20 cellular contexts compared by ENCODE assay signal in genomic region chr2:25445464-25445863, GRCh38.
DNase-seq lines count a peak whose midpoint lies in the region; ATAC-seq, FAIRE-seq and TF ChIP-seq lines count a peak whose summit lies in the region.
"Had no signal": no experiment of that assay in that cellular context is flagged by ENCODE, and none has a peak within 500 bp of the region (broad histone marks: within the 10 kb centered on the region; RNA-seq: fewer than 3 reads in every experiment).

No MANE protein-coding gene starts in this region.

- H3K9me3 Mint-ChIP-seq in GM23338, result no peaks in the 10 kb centered on the region
- no peaks in the 10 kb centered on the region for H3K9me3 Mint-ChIP-seq in astrocyte (ENCODE audit: unreplicated experiment)

- H3K36me3 Mint-ChIP-seq in GM23338 (ENCODE audit: low read depth) (peaks cover 4% of the 10 kb centered on the region; the same call in 1 of the 3 replicates), astrocyte (ENCODE audit: low read depth, unreplicated experiment) (no peaks in the 10 kb centered on the region)

- no peak for TF ChIP-seq POLR2A in transverse colon (IDR thresholded peaks at IDR 0.05)
- no peak for TF ChIP-seq POLR2A in GM18505 (IDR thresholded peaks at IDR 0.05; ENCODE audit: borderline replicate concordance, extremely low read depth, insufficient read depth, insufficient read length)

- no peak for TF ChIP-seq EP300 in transverse colon (IDR thresholded peaks at IDR 0.05; ENCODE audit: low read depth)

- H3K27me3 ChIP-seq in GM23338 (ENCODE audit: insufficient read depth), result no peaks in the 10 kb centered on the region
- H3K27me3 ChIP-seq in astrocyte (ENCODE audit: insufficient read depth, low read length), result no peaks in the 10 kb centered on the region
- no peaks in the 10 kb centered on the region; the same call in 1 of the 2 replicates for H3K27me3 ChIP-seq in iPS DF 6.9 (ENCODE audit: control insufficient read depth, insufficient read depth, low read length)
- H3K27me3 ChIP-seq in transverse colon, result no peaks in the 10 kb centered on the region
- H3K27me3 ChIP-seq: MG63 had no signal

- H3K4me1 ChIP-seq in GM23338 (ENCODE audit: insufficient read depth) (no peaks in the 10 kb centered on the region), astrocyte (ENCODE audit: insufficient read depth, low read length) (no peaks in the 10 kb centered on the region), iPS DF 6.9 (ENCODE audit: control insufficient read depth, insufficient read depth, low read length) (no peaks in the 10 kb centered on the region), transverse colon (no peaks in the 10 kb centered on the region)

- H3K4me1 Mint-ChIP-seq in GM23338, result peaks cover 25% of the 10 kb centered on the region
- H3K4me1 Mint-ChIP-seq in astrocyte (ENCODE audit: low read depth, unreplicated experiment), result no peaks in the 10 kb centered on the region

- H3K4me2 ChIP-seq in GM23338, result no peak overlapping the region
- no peak overlapping the region for H3K4me2 ChIP-seq in astrocyte (ENCODE audit: low read length)

- intact Hi-C loops in transverse colon (cut with DNase I; ENCODE audit: low total_unique reads), result no loop called here

- H3K4me3 Mint-ChIP-seq in GM23338 (no peak overlapping the region), astrocyte (ENCODE audit: unreplicated experiment) (no peak overlapping the region)

- no peaks in the 10 kb centered on the region for H3F3A ChIP-seq in GM23338 (replicated peaks; ENCODE audit: low read depth)

- no peaks in the 10 kb centered on the region for H3K9me3 ChIP-seq in astrocyte (ENCODE audit: insufficient read depth, low read depth, low read length)
- H3K9me3 ChIP-seq in iPS DF 6.9 (ENCODE audit: control insufficient read depth, insufficient read depth, low read length), result no peaks in the 10 kb centered on the region
- H3K9me3 ChIP-seq in transverse colon, result no peaks in the 10 kb centered on the region
- H3K9me3 ChIP-seq: MG63 had no signal

- H4K20me1 ChIP-seq in GM23338 (replicated peaks; ENCODE audit: insufficient read depth), result no peaks in the 10 kb centered on the region
- no peaks in the 10 kb centered on the region for H4K20me1 ChIP-seq in astrocyte (ENCODE audit: insufficient read depth, low read length)

- H3K36me3 ChIP-seq in GM23338 (ENCODE audit: insufficient read depth), result no peaks in the 10 kb centered on the region
- H3K36me3 ChIP-seq in astrocyte (ENCODE audit: insufficient read depth, low read length), result no peaks in the 10 kb centered on the region
- no peaks in the 10 kb centered on the region for H3K36me3 ChIP-seq in iPS DF 6.9 (ENCODE audit: control insufficient read depth, insufficient read depth, low read length)
- H3K36me3 ChIP-seq in transverse colon, result no peaks in the 10 kb centered on the region
- H3K36me3 ChIP-seq: MG63 had no signal

- no peak overlapping the region for H3K9ac ChIP-seq in astrocyte (ENCODE audit: low read length)

- no CpG with 5 or more reads among the region's 8 CpGs for WGBS in iPS DF 6.9 (ENCODE audit: insufficient coverage, insufficient read length)
- 67 to 84% methylated on average over 6 to 8 of the region's 8 CpGs for WGBS in transverse colon (ENCODE audit: low coverage in 1 of 2), 2 donors

- peak overlapping the region; percentile 26; the same call in 1 of the 2 replicates for H3K27ac Mint-ChIP-seq in GM23338
- peak overlapping the region; percentile 19 for H3K27ac Mint-ChIP-seq in astrocyte (ENCODE audit: unreplicated experiment)

- ATAC-seq in GM23338, result peak; percentile 97
- ATAC-seq in GM18505 (IDR thresholded peaks at IDR 0.05; ENCODE audit: unreplicated experiment), result no peak

- H3K4me3 ChIP-seq in GM23338, result no peak overlapping the region
- no peak overlapping the region for H3K4me3 ChIP-seq in astrocyte (ENCODE audit: insufficient read depth, low read depth, low read length)
- H3K4me3 ChIP-seq in iPS DF 6.9 (ENCODE audit: low read length), result no peak overlapping the region
- H3K4me3 ChIP-seq in transverse colon, result no peak overlapping the region
- H3K4me3 ChIP-seq: MG63 had no signal

- H2AFZ ChIP-seq in GM23338 (no peak overlapping the region), astrocyte (ENCODE audit: low read depth, low read length) (no peak overlapping the region)

- FAIRE-seq in astrocyte (lab: Jason Lieb, UNC), result no peak
- peak; percentile 32 for FAIRE-seq in urothelium cell line (lab: Jason Lieb, UNC)

- TF ChIP-seq CTCF in GM23338 (conservative IDR thresholded peaks at IDR 0.05; ENCODE audit: low read depth in 2 of 2), result no peak
- TF ChIP-seq CTCF in astrocyte (IDR thresholded peaks at IDR 0.05; ENCODE audit: insufficient read depth, low read depth, low read length), result no peak
- TF ChIP-seq CTCF in transverse colon (IDR thresholded peaks at IDR 0.05), result no peak

- H3K27me3 Mint-ChIP-seq in GM23338 (ENCODE audit: insufficient read depth, low read depth, poor library complexity) (peaks cover 1% of the 10 kb centered on the region), astrocyte (ENCODE audit: low read depth, unreplicated experiment) (no peaks in the 10 kb centered on the region)

- in situ Hi-C loops in transverse colon (cut with MboI; ENCODE audit: low pct_ligation_motif_present in 1 of 4, low pct_unique_long_range_greater_than_20kb in 1 of 4, low sequenced_read_pairs in 3 of 4), result no loop called here

- no peaks in the 10 kb centered on the region for H3K9me2 ChIP-seq in GM23338 (ENCODE audit: insufficient read depth)

- H3K27ac ChIP-seq in GM23338 (ENCODE audit: low read depth) (peak overlapping the region; percentile 36; the same call in 1 of the 2 replicates), astrocyte (ENCODE audit: low read depth, low read length) (no peak overlapping the region), iPS DF 6.9 (ENCODE audit: low read length) (no peak overlapping the region), transverse colon (no peak overlapping the region)

- DNase-seq in GM23338 (ENCODE audit: low spot score) (peak; percentile 48), astrocyte (ENCODE audit: low read depth) (no peak), iPS DF 6.9 (ENCODE audit: low read depth, low spot score) (peak; percentile 25), urothelium cell line (ENCODE audit: low spot score) (no peak), transverse colon (no peak)
- DNase-seq in activated CD4-positive, CD25-positive, alpha-beta regulatory T cell (lab: John Stamatoyannopoulos, UW), result no peak
- DNase-seq: ACHN, COR-L47, DMS153, GOT3, IMR-90, Karpas-422, MG63, NCI-H1092, NCI-H1694, NCI-H2107, NCI-H226, NCI-H524 treated with DMSO at 0.1 percent for 48 hours, SHP77 had no signal

- H3K79me2 ChIP-seq in GM23338 (replicated peaks; ENCODE audit: insufficient read depth) (no peaks in the 10 kb centered on the region), astrocyte (ENCODE audit: insufficient read depth, low read length) (no peaks in the 10 kb centered on the region)

TF ChIP-seq in GM23338, 12 proteins besides CTCF, POLR2A, EP300 and RAD21:
- TF ChIP-seq, protein P1, sequence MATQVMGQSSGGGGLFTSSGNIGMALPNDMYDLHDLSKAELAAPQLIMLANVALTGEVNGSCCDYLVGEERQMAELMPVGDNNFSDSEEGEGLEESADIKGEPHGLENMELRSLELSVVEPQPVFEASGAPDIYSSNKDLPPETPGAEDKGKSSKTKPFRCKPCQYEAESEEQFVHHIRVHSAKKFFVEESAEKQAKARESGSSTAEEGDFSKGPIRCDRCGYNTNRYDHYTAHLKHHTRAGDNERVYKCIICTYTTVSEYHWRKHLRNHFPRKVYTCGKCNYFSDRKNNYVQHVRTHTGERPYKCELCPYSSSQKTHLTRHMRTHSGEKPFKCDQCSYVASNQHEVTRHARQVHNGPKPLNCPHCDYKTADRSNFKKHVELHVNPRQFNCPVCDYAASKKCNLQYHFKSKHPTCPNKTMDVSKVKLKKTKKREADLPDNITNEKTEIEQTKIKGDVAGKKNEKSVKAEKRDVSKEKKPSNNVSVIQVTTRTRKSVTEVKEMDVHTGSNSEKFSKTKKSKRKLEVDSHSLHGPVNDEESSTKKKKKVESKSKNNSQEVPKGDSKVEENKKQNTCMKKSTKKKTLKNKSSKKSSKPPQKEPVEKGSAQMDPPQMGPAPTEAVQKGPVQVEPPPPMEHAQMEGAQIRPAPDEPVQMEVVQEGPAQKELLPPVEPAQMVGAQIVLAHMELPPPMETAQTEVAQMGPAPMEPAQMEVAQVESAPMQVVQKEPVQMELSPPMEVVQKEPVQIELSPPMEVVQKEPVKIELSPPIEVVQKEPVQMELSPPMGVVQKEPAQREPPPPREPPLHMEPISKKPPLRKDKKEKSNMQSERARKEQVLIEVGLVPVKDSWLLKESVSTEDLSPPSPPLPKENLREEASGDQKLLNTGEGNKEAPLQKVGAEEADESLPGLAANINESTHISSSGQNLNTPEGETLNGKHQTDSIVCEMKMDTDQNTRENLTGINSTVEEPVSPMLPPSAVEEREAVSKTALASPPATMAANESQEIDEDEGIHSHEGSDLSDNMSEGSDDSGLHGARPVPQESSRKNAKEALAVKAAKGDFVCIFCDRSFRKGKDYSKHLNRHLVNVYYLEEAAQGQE (IDR thresholded peaks at IDR 0.05; ENCODE audit: unreplicated experiment), result no peak
- TF ChIP-seq EZH2phosphoT487 (IDR thresholded peaks at IDR 0.05; ENCODE audit: unreplicated experiment) (no peak), ZNF331 (CRISPR knock-in tag; IDR thresholded peaks at IDR 0.05; ENCODE audit: low read depth) (no peak), EZH2 (IDR thresholded peaks at IDR 0.05; ENCODE audit: low read depth, unreplicated experiment) (no peak), JUNB (IDR thresholded peaks at IDR 0.05; ENCODE audit: unreplicated experiment) (no peak), ZNF114 (CRISPR knock-in tag; IDR thresholded peaks at IDR 0.05) (no peak), STAT1 (IDR thresholded peaks at IDR 0.05; ENCODE audit: unreplicated experiment) (no peak), POLR2AphosphoS5 (IDR thresholded peaks at IDR 0.05; ENCODE audit: low read depth) (no peak)
TF ChIP-seq in GM23338: peak in this region for 0.

Comparison
In these comparisons a context has a peak if more than half of its experiments do, and no peak if none do; other contexts are left out.
1. DNase-seq: peak in GM23338 (single experiment) and iPS DF 6.9 (single experiment); none in astrocyte (single experiment), urothelium cell line (single experiment), transverse colon (single experiment) and activated CD4-positive, CD25-positive, alpha-beta regulatory T cell (0 of 4).